In the genomic region with DNA sequence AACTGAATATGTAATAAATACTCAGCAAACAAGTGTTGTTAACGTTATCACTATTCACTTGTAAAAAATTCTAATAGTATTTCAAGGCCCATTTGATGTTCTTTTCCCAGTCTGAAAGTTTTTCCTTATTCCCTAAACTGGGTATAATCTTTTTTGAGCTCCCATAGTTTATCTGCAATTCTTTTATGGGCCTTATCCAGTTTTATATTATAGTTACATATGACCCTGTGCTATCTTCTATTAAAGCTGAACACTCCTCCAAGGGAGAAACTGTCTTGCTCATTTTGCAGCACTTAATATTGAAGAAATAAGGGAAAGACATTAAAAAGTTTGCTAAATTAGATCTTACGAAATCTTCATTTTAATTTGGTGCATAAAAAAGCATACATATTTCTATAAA, we compare ENCODE assay signal across 1 cellular context.
TF ChIP-seq lines count a peak whose summit lies in the region.

No MANE protein-coding gene starts in this region.

TF ChIP-seq in GM12878, 131 proteins besides CTCF, POLR2A, EP300 and RAD21:
- TF ChIP-seq EED (IDR thresholded peaks at IDR 0.05; ENCODE audit: low read depth) (no peak), NBN (IDR thresholded peaks at IDR 0.05) (no peak), LARP7 (IDR thresholded peaks at IDR 0.05) (no peak), POLR2AphosphoS5 (IDR thresholded peaks at IDR 0.05; ENCODE audit: low read length) (no peak), ESRRA (IDR thresholded peaks at IDR 0.05; ENCODE audit: low read length) (no peak), SMARCA5 (IDR thresholded peaks at IDR 0.05) (no peak), PAX8 (IDR thresholded peaks at IDR 0.05) (no peak), YY1 (IDR thresholded peaks at IDR 0.05; ENCODE audit: low read depth, low read length) (no peak), E4F1 (IDR thresholded peaks at IDR 0.05; ENCODE audit: borderline replicate concordance, partially characterized antibody) (no peak), ZNF274 (IDR thresholded peaks at IDR 0.05; ENCODE audit: insufficient read depth, insufficient read length) (no peak), RB1 (IDR thresholded peaks at IDR 0.05; ENCODE audit: borderline replicate concordance) (no peak), KLF5 (IDR thresholded peaks at IDR 0.05; ENCODE audit: partially characterized antibody) (no peak)
- TF ChIP-seq, protein P1, sequence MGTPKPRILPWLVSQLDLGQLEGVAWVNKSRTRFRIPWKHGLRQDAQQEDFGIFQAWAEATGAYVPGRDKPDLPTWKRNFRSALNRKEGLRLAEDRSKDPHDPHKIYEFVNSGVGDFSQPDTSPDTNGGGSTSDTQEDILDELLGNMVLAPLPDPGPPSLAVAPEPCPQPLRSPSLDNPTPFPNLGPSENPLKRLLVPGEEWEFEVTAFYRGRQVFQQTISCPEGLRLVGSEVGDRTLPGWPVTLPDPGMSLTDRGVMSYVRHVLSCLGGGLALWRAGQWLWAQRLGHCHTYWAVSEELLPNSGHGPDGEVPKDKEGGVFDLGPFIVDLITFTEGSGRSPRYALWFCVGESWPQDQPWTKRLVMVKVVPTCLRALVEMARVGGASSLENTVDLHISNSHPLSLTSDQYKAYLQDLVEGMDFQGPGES (IDR thresholded peaks at IDR 0.05) = no peak
